8 cellular contexts compared by ENCODE assay signal in the genomic region with DNA sequence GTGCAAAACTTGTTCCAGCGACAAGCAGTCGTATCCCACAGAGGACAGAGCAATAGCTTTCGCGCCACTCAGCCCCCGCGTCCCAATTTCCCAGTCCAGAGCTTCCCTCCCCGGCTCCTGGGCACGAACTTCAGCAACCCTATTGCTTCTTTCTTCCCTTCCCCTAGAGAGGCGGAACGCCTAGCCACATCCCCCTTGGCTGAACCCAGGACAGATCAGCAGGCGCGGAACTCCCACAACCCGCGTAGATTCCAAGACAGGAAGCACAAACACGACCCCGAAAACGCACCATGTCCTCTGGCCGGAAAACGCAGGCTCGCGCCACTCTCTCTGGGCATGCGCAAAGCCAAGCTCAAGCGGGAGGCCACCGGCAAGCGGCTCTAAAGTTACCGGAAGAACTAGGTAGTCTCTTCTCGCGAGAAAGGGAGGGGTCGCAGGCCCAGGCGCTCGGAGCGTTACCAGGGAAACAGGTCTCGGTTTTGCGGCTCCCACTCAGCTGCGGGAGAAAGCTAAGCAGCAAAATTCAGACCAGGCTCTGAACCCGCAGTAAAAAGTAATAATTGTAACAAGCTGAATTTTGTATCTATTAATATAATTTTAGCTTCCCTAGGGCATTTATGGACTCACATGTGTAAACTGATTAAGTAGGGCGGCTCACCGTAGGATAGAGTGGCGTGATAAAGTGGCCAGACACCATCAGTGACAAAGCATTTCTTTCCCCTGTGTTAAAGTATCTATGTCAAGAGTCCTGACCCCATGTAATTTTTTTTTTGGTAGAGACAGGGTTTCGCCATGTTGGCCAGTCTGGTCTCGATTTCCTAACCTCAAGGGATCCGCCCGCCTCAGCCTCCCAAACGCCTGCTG. TPM values are rescaled to one million over a fixed set of nuclear protein-coding genes. Genes with fewer than 3 reads are reported as not detected.
A peak's percentile ranks its signal among the peaks of the same experiment; 100 is the strongest.
DNase-seq lines count a peak whose midpoint lies in the region; ATAC-seq and TF ChIP-seq lines count a peak whose summit lies in the region.

A gene (minus strand): TSS at position 323 of the 864 bp plus-strand sequence. CDS start 31 bp downstream, at position 292.

- ATAC-seq in HG02759 (IDR thresholded peaks at IDR 0.05; ENCODE audit: unreplicated experiment) (peak; percentile 98), Right ventricle myocardium inferior (peak; percentile 99)

- no peaks in the 10 kb centered on the region for H3K4me1 ChIP-seq in ovary (ENCODE audit: insufficient read depth)
- H3K4me1 ChIP-seq in tibial artery = peaks cover 0 to 7% (median 2%) of the 10 kb centered on the region in 4 donors

- no peaks in the 10 kb centered on the region for H3K27me3 ChIP-seq in ovary
- H3K27me3 ChIP-seq in tibial artery = no peaks in the 10 kb centered on the region

- TF ChIP-seq EP300 in ovary (IDR thresholded peaks at IDR 0.05) = no peak

- TF ChIP-seq CTCF in GM12864 (IDR thresholded peaks at IDR 0.05; ENCODE audit: low read depth, low read length, missing control alignments) (no peak), ovary (IDR thresholded peaks at IDR 0.05) (no peak), tibial artery (IDR thresholded peaks at IDR 0.05) (no peak)

- DNase-seq in GM12864 (ENCODE audit: low read depth) = peak; percentile 91
- peak; percentile 99 to 100 (median 99) for DNase-seq in NCI-H1417 (lab: John Stamatoyannopoulos, UW)
- DNase-seq in SW 1271 (lab: John Stamatoyannopoulos, UW) = peak; percentile 90 to 97
- peak; percentile 88 for DNase-seq in activated naive CD8-positive, alpha-beta T cell treated with anti-CD3 and anti-CD28 coated beads, Interleukin-2, amount 50 U/mL, for 16 hours (ENCODE audit: low read depth, low spot score)
- peak; percentile 96 for DNase-seq in Right ventricle myocardium inferior (ENCODE audit: missing footprints)
- DNase-seq in ovary = peak; percentile 95 to 97 (median 96)
- peak; percentile 93 to 96 for DNase-seq in tibial artery

- H3K27ac ChIP-seq in ovary = peak within 1 kb of the TSS; percentile 55 to 86
- H3K27ac ChIP-seq in tibial artery = peak within 1 kb of the TSS; percentile 76 to 98

- intact Hi-C loops in Right ventricle myocardium inferior (cut with DNase I) = loop anchor here (5.0 kb wide), 2 partner anchors 133 to 237 kb away; a partner anchor contains a TSS
- intact Hi-C loops in ovary (cut with DNase I) = no loop called here
- intact Hi-C loops in tibial artery (cut with DNase I; ENCODE audit: low total_unique reads) = no loop called here

- 10 to 11% (median 10%) methylated on average over 44 of the region's 44 CpGs for WGBS in ovary, 3 donors

- H3K4me3 ChIP-seq in GM12864 (ENCODE audit: low read depth, low read length) (peak within 1 kb of the TSS; percentile 100), ovary (peak within 1 kb of the TSS; percentile 75), tibial artery (peak within 1 kb of the TSS; percentile 59 to 91)

- H3K9me3 ChIP-seq in ovary (no peaks in the 10 kb centered on the region), tibial artery (no peaks in the 10 kb centered on the region)

- peak; percentile 65 for TF ChIP-seq POLR2A in ovary (IDR thresholded peaks at IDR 0.05)

- H3K36me3 ChIP-seq in ovary (no peaks in the 10 kb centered on the region), tibial artery (peaks cover 6 to 30% (median 15%) of the 10 kb centered on the region in 3 donors)

RNA-seq across cellular contexts. Expression of the gene that starts here (rescaled TPM):
- total RNA-seq in Right ventricle myocardium inferior = 8.6 TPM
- total RNA-seq in ovary = 10 to 100 TPM in 6 of 7 donors, 1 to 10 TPM in 1; 7.6 to 26.1 (median 15.5) TPM
- 10 to 100 TPM in 1 of 2 donors, 1 to 10 TPM in 1; 7.8 to 13.1 TPM for polyA plus RNA-seq in ovary

Comparison
In these comparisons a context has a peak if more than half of its experiments do, and no peak if none do; other contexts are left out.
1. Peak in every context shown above with its lines: DNase-seq, ATAC-seq, H3K4me3 ChIP-seq and H3K27ac ChIP-seq.